ENCODE assay signal across 8 cellular contexts in genomic region chr6:291697-292505, GRCh38. TPM values are rescaled to one million over a fixed set of nuclear protein-coding genes. Genes with fewer than 3 reads are reported as not detected.
DNase-seq lines count a peak whose midpoint lies in the region; ATAC-seq and TF ChIP-seq lines count a peak whose summit lies in the region.

DUSP22 (plus strand) TSS chr6:292487; CDS start chr6:292540, 53 bp downstream.

- no peaks in the 10 kb centered on the region for H3K9me3 Mint-ChIP-seq in MCF 10A (ENCODE audit: unreplicated experiment)
- H3K9me3 Mint-ChIP-seq in immature natural killer cell: no peaks in the 10 kb centered on the region

- CTCF ChIA-PET in MCF 10A (lab: Yijun Ruan, JAX): interaction anchor here (1.4 kb wide), 1 partner anchor 103 kb away, joined by 3 read pairs; no protein-coding TSS in a partner anchor

- no TSS peak for BruUV-seq in MCF 10A (replicated peaks; lab: Mats Ljungman, UMichigan)

- H3K27me3 Mint-ChIP-seq in MCF 10A (ENCODE audit: insufficient read depth, unreplicated experiment) (no peaks in the 10 kb centered on the region), immature natural killer cell (ENCODE audit: low read depth in 3 of 3) (peaks cover 10 to 25% (median 24%) of the 10 kb centered on the region in 3 donors)

- DNase-seq in T-helper 1 cell: peak; percentile 58 to 86 (median 68)
- DNase-seq in MCF 10A (ENCODE audit: unreplicated experiment): peak; percentile 91
- peak; percentile 83 to 88 (median 86) for DNase-seq in immature natural killer cell
- peak; percentile 77 for DNase-seq in stimulated activated CD4-positive, alpha-beta T cell treated with anti-CD3 and anti-CD28 coated beads, Interleukin-12 subunit alpha, Interleukin-12 subunit beta, amount 100 ng/mL, for 4 hours
- no peak for DNase-seq in midbrain (lab: John Stamatoyannopoulos, UW)
- DNase-seq in hypothalamus (lab: John Stamatoyannopoulos, UW): no peak

- peaks cover 38% of the 10 kb centered on the region for H3K4me1 Mint-ChIP-seq in MCF 10A (ENCODE audit: insufficient read depth, unreplicated experiment)
- peaks cover 17 to 49% of the 10 kb centered on the region in 2 donors for H3K4me1 Mint-ChIP-seq in immature natural killer cell

- peak; percentile 27 for ATAC-seq in GM18861 (IDR thresholded peaks at IDR 0.05; ENCODE audit: unreplicated experiment)
- peak; percentile 35 for ATAC-seq in HG03064 (IDR thresholded peaks at IDR 0.05; ENCODE audit: low read depth, unreplicated experiment)

- H3K27ac Mint-ChIP-seq in MCF 10A (ENCODE audit: low read depth, unreplicated experiment) (peak within 1 kb of the TSS; percentile 96), immature natural killer cell (peak within 1 kb of the TSS; percentile 93 to 97 (median 95))

- POLR2A ChIA-PET in MCF 10A (lab: Yijun Ruan, JAX): interaction anchor here (1.0 to 2.6 kb wide), 9 partner anchors 14 to 75 kb away, joined by 3 to 27 read pairs (median 3); no protein-coding TSS in a partner anchor

- TF ChIP-seq CTCF in MCF 10A (IDR thresholded peaks at IDR 0.05; ENCODE audit: unreplicated experiment): no peak

- H3K36me3 Mint-ChIP-seq in MCF 10A (ENCODE audit: insufficient read depth, unreplicated experiment) (peaks cover 11% of the 10 kb centered on the region), immature natural killer cell (peaks cover 0 to 7% (median 0%) of the 10 kb centered on the region in 3 donors)

- intact Hi-C loops in MCF 10A (cut with micrococcal nuclease): loop anchor here (1.0 to 10.0 kb wide), 5 partner anchors 67 to 260 kb away; no protein-coding TSS in a partner anchor

- peak within 1 kb of the TSS; percentile 91 for H3K4me3 Mint-ChIP-seq in MCF 10A (ENCODE audit: unreplicated experiment)
- peak within 1 kb of the TSS; percentile 85 to 94 (median 89) for H3K4me3 Mint-ChIP-seq in immature natural killer cell

RNA-seq across cellular contexts. Expression of gene DUSP22, which starts in this region (rescaled TPM):
- total RNA-seq in MCF 10A (2022): 29.4 and 40.7 TPM in 2 replicates
- polyA plus RNA-seq in immature natural killer cell: 10 to 100 TPM; 55.0 to 80.1 (median 65.3) TPM

Comparison
In these comparisons a context has a peak if more than half of its experiments do, and no peak if none do; other contexts are left out.
1. DNase-seq: peak in T-helper 1 cell (5 of 5), MCF 10A (single experiment), immature natural killer cell (3 of 3) and stimulated activated CD4-positive, alpha-beta T cell treated with anti-CD3 and anti-CD28 coated beads, Interleukin-12 subunit alpha, Interleukin-12 subunit beta, amount 100 ng/mL, for 4 hours (single experiment); none in midbrain (single experiment) and hypothalamus (0 of 51).